In the genomic region with DNA sequence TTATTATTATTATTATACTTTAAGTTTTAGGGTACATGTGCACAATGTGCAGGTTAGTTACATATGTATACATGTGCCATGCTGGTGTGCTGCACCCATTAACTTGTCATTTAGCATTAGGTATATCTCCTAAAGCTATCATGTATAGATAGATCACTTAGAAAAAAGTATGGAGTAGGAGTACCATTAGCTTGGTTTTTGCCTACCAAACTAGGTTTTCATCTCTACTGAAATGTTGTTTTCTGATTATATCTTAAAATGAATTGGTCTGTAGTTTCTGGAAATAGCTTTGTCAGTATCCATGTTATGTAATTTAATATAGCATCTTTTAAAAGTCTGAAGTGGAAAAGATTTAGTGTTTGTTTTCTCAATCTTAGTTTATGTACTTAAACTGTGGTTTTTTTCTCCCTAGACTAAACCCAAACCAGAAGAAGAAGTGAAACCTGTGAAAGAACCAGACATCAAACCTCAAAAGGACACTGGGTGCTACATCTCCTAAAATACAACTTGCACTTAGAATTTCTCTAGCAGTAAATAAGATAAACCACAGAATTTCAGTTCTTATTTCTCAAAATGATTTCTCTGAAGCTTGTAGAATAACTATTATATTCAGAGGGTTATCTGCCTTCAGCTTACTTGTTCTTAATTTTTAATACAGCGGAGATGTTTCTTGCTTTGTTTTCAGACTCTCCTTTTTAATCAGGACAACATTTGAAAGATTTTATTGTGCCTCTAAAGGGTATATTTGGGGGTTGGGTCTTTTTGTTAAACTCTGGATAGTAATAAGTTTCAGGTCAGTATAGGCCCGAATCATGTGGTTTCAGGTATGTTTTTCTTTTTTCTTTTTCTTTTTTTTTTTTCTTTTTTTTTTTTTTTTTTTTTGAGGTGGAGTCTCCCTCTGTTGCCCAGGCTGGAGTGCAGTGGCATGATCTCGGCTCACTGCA, we compare ENCODE assay signal across 7 cellular contexts. TPM values are rescaled to one million over a fixed set of nuclear protein-coding genes. Genes with fewer than 3 reads are reported as not detected.
DNase-seq lines count a peak whose midpoint lies in the region; ATAC-seq and TF ChIP-seq lines count a peak whose summit lies in the region.

No MANE protein-coding gene starts in this region.

- H3K9me3 ChIP-seq in Karpas-422 (ENCODE audit: low read length) = no peaks in the 10 kb centered on the region
- H3K9me3 ChIP-seq in psoas muscle = no peaks in the 10 kb centered on the region
- no peaks in the 10 kb centered on the region for H3K9me3 ChIP-seq in CD4-positive, alpha-beta T cell (ENCODE audit: control insufficient read depth, low read length)

- H3K79me2 ChIP-seq in Karpas-422 (ENCODE audit: low read length) = no peaks in the 10 kb centered on the region

- H3K9ac ChIP-seq in Karpas-422 (ENCODE audit: low read length) = no peak overlapping the region

- 88 to 92% (median 90%) methylated on average over 3 of the region's 3 CpGs for WGBS in psoas muscle, 3 donors

- no peak overlapping the region for H3K27ac Mint-ChIP-seq in CD4-positive, alpha-beta T cell

- DNase-seq in Karpas-422 (peak; percentile 51), pons (ENCODE audit: low spot score) (peak; percentile 72), psoas muscle (no peak), NCI-H1417 (lab: John Stamatoyannopoulos, UW) (no peak)
- no peak for DNase-seq in CD4-positive, alpha-beta T cell

- CTCF ChIA-PET in CD4-positive, alpha-beta T cell (lab: Charles Lee) = no interaction called here

- H3K27ac ChIP-seq in Karpas-422 (ENCODE audit: low read length) (peak overlapping the region; percentile 18; the same call in 1 of the 2 replicates), psoas muscle (no peak overlapping the region)
- H3K27ac ChIP-seq in CD4-positive, alpha-beta T cell (ENCODE audit: low read depth, low read length) = no peak overlapping the region

- no peaks in the 10 kb centered on the region for H3K9me2 ChIP-seq in Karpas-422 (replicated peaks; ENCODE audit: insufficient read depth, low read length)

- no peaks in the 10 kb centered on the region for H4K20me1 ChIP-seq in Karpas-422 (ENCODE audit: insufficient read depth, low read depth, low read length)

- ATAC-seq in GM19023 (IDR thresholded peaks at IDR 0.05; ENCODE audit: unreplicated experiment) (peak; percentile 96), HG02610 (IDR thresholded peaks at IDR 0.05; ENCODE audit: unreplicated experiment) (peak; percentile 96), psoas muscle (no peak)
- ATAC-seq in CD4-positive, alpha-beta T cell (ENCODE audit: poor library complexity) = no peak

- peak overlapping the region; percentile 11 for H3K4me2 ChIP-seq in Karpas-422 (ENCODE audit: low read depth, low read length, poor library complexity, severe bottlenecking)

- no peaks in the 10 kb centered on the region for H3K4me1 Mint-ChIP-seq in CD4-positive, alpha-beta T cell (ENCODE audit: low read depth)

- intact Hi-C loops in psoas muscle (cut with DNase I) = no loop called here
- intact Hi-C loops in CD4-positive, alpha-beta T cell (cut with DNase I, micrococcal nuclease) = no loop called here

- H3K4me3 Mint-ChIP-seq in CD4-positive, alpha-beta T cell = no peak overlapping the region

- no peaks in the 10 kb centered on the region for H3K27me3 Mint-ChIP-seq in CD4-positive, alpha-beta T cell

- H2AFZ ChIP-seq in Karpas-422 (ENCODE audit: low read length) = no peak overlapping the region

- no peaks in the 10 kb centered on the region for H3K9me3 Mint-ChIP-seq in CD4-positive, alpha-beta T cell

- TF ChIP-seq CTCF in psoas muscle (IDR thresholded peaks at IDR 0.05) = no peak
- TF ChIP-seq CTCF in CD4-positive, alpha-beta T cell (IDR thresholded peaks at IDR 0.05) = no peak

- H3K36me3 ChIP-seq in Karpas-422 (ENCODE audit: insufficient read depth, low read length) (peaks cover 52% of the 10 kb centered on the region; the same call in 1 of the 2 replicates), psoas muscle (ENCODE audit: insufficient read depth in 1 of 2, low read depth in 1 of 2) (peaks cover 0 to 94% of the 10 kb centered on the region in 2 donors)

- POLR2A ChIA-PET in CD4-positive, alpha-beta T cell (lab: Charles Lee) = interaction anchor here (1.9 kb wide), 1 partner anchor 19 kb away, joined by 9 read pairs; no protein-coding TSS in a partner anchor

- H3K4me1 ChIP-seq in Karpas-422 (ENCODE audit: low read length) (peaks cover 21% of the 10 kb centered on the region), psoas muscle (no peaks in the 10 kb centered on the region)

- peaks cover 78% of the 10 kb centered on the region for H3K36me3 Mint-ChIP-seq in CD4-positive, alpha-beta T cell (ENCODE audit: low read depth)

- H3K4me3 ChIP-seq in Karpas-422 (ENCODE audit: low read length) = no peak overlapping the region
- H3K4me3 ChIP-seq in psoas muscle = no peak overlapping the region

- no peaks in the 10 kb centered on the region for H3K27me3 ChIP-seq in Karpas-422 (ENCODE audit: low read length)
- no peaks in the 10 kb centered on the region for H3K27me3 ChIP-seq in psoas muscle (ENCODE audit: insufficient read depth in 3 of 3, low read length in 2 of 3)
- no peaks in the 10 kb centered on the region for H3K27me3 ChIP-seq in CD4-positive, alpha-beta T cell (ENCODE audit: control insufficient read depth, insufficient read depth, low read length)

RNA-seq across cellular contexts. Expression of a gene that starts 4.5 kb away (rescaled TPM):
- not detected in 2 replicates for total RNA-seq in Karpas-422 (2014; rRNA removed; shearing (Covaris generic); ENCODE audit: low replicate concordance)
- total RNA-seq in psoas muscle = not detected
- polyA plus RNA-seq in psoas muscle = under 1 TPM in 1 of 3 donors, not detected in 2; 0.08 TPM
- total RNA-seq in CD4-positive, alpha-beta T cell = not detected

RNA-seq across cellular contexts. Expression of a gene that starts 20.1 kb away (rescaled TPM):
- total RNA-seq in Karpas-422 (2014; rRNA removed; shearing (Covaris generic); ENCODE audit: low replicate concordance) = 15.3 and 26.8 TPM in 2 replicates
- 10 to 100 TPM; 26.2 to 37.2 (median 30.8) TPM for total RNA-seq in psoas muscle
- 10 to 100 TPM; 10.1 to 29.5 (median 14.0) TPM for polyA plus RNA-seq in psoas muscle
- total RNA-seq in CD4-positive, alpha-beta T cell = 10 to 100 TPM; 51.3 to 52.3 TPM

RNA-seq across cellular contexts. Expression of a gene that starts 20.2 kb away (rescaled TPM):
- total RNA-seq in Karpas-422 (2014; rRNA removed; shearing (Covaris generic); ENCODE audit: low replicate concordance) = 13.3 and 26.4 TPM in 2 replicates
- 10 to 100 TPM; 36.8 to 40.3 (median 38.8) TPM for total RNA-seq in psoas muscle
- polyA plus RNA-seq in psoas muscle = 10 to 100 TPM; 17.8 to 57.9 (median 23.9) TPM
- total RNA-seq in CD4-positive, alpha-beta T cell = 10 to 100 TPM; 23.6 to 25.1 TPM

Comparison
In these comparisons a context has a peak if more than half of its experiments do, and no peak if none do; other contexts are left out.
1. ATAC-seq: peak in GM19023 (single experiment) and HG02610 (single experiment); none in psoas muscle (0 of 4) and CD4-positive, alpha-beta T cell (single experiment).
2. DNase-seq: peak in Karpas-422 (single experiment) and pons (single experiment); none in psoas muscle (0 of 2), NCI-H1417 (0 of 3) and CD4-positive, alpha-beta T cell (0 of 10).